In the genomic region with DNA sequence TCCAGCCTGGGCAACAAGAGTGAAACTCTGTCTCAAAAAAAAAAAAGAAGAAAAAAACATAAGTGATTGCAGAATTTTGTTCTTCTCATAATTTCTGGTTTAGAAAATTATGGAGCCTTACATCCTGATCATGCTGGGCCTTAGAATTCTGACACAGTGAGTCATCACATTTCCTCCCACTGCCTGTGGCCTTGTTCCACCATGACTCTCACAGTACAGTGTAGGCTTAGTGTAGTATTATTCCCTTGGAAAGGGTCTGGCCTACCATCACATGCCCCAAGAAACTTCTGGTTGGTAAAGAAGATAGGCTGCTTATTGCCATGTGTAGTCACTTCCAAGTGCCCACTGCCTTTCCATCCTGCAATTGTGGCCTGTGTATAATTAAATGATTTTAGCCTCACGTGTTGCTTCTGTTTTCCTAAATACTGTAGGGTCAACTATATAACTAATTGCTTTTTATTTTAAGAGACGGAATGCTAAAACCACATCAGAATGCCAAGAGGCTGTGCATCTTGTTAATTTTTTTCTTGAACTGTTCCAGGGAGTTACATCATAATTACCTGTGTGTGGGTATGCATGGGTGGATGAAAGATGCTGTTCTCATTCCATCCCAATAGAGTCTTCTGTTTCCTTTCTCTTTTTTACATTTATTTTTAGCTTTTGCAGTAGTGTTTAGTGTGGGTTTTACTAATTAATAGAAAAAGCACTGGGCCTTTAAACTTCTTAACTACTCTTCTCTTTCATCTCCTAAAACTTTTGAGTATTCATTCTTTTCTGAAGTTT, we compare ENCODE assay signal across 9 cellular contexts. TPM values are rescaled to one million over a fixed set of nuclear protein-coding genes. Genes with fewer than 3 reads are reported as not detected.
DNase-seq lines count a peak whose midpoint lies in the region; ATAC-seq and TF ChIP-seq lines count a peak whose summit lies in the region.
"Had no signal": no experiment of that assay in that cellular context is flagged by ENCODE, and none has a peak within 500 bp of the region (broad histone marks: within the 10 kb centered on the region; RNA-seq: fewer than 3 reads in every experiment).

No MANE protein-coding gene starts in this region.

- H3K27me3 ChIP-seq in PC-9 (ENCODE audit: insufficient read depth, low read depth) = no peaks in the 10 kb centered on the region
- H3K27me3 ChIP-seq in colonic mucosa = no peaks in the 10 kb centered on the region
- no peaks in the 10 kb centered on the region for H3K27me3 ChIP-seq in HAP-1 (ENCODE audit: low read depth)

- DNase-seq in H4 (ENCODE audit: low spot score) (peak; percentile 59), PC-9 (peak; percentile 22 to 48), dermis blood vessel endothelial cell (peak; percentile 86), retinal pigment epithelial cell (ENCODE audit: low read depth) (peak; percentile 78), colonic mucosa (no peak), HAP-1 (ENCODE audit: low spot score in 2 of 2) (no peak)
- DNase-seq: NCI-H1436 had no signal

- H3K27ac ChIP-seq in PC-9 (peak overlapping the region; percentile 40), colonic mucosa (no peak overlapping the region)

- H3K4me1 ChIP-seq in PC-9 (replicated peaks; ENCODE audit: insufficient read depth) = peaks cover 12% of the 10 kb centered on the region
- H3K4me1 ChIP-seq in colonic mucosa = no peaks in the 10 kb centered on the region
- H3K4me1 ChIP-seq in HAP-1 = peaks cover 24% of the 10 kb centered on the region

- TF ChIP-seq CTCF in PC-9 (conservative IDR thresholded peaks at IDR 0.05) (no peak), retinal pigment epithelial cell (conservative IDR thresholded peaks at IDR 0.05; ENCODE audit: low read depth, low read length) (no peak), colonic mucosa (IDR thresholded peaks at IDR 0.05) (no peak)

- H4K20me1 ChIP-seq in PC-9 (ENCODE audit: insufficient read depth) = no peaks in the 10 kb centered on the region

- no peak overlapping the region for H3K4me2 ChIP-seq in PC-9

- in situ Hi-C loops in HAP-1 (cut with MboI; ENCODE audit: low sequenced_read_pairs) = no loop called here

- H3K9ac ChIP-seq in colonic mucosa (ENCODE audit: low read depth in 2 of 2, low read length in 2 of 2) = no peak overlapping the region

- POLR2A ChIA-PET in PC-9 (lab: Charles Lee; ENCODE audit: unreplicated experiment) = no interaction called here

- H3K9me3 ChIP-seq in PC-9 (ENCODE audit: insufficient read depth, low read depth) (0 out of 2 replicates have a peak, but pooled peaks cover 3% of the 10 kb centered on the region), colonic mucosa (no peaks in the 10 kb centered on the region), HAP-1 (no peaks in the 10 kb centered on the region)

- H3F3A ChIP-seq in PC-9 (ENCODE audit: insufficient read depth, low read depth) = peaks cover 23% of the 10 kb centered on the region; the same call in 1 of the 2 replicates

- H3K9me2 ChIP-seq in PC-9 (ENCODE audit: insufficient read depth) = no peaks in the 10 kb centered on the region

- intact Hi-C loops in PC-9 (cut with micrococcal nuclease; ENCODE audit: unreplicated experiment) (no loop called here), colonic mucosa (cut with DNase I) (no loop called here)

- peaks cover 47% of the 10 kb centered on the region for H3K36me3 ChIP-seq in PC-9 (ENCODE audit: low read depth)
- H3K36me3 ChIP-seq in colonic mucosa = peaks cover 4% of the 10 kb centered on the region
- H3K36me3 ChIP-seq in HAP-1 (replicated peaks) = peaks cover 56% of the 10 kb centered on the region

- ATAC-seq in HG03097 (IDR thresholded peaks at IDR 0.05; ENCODE audit: low FRiP score, unreplicated experiment) (no peak), GM18517 (IDR thresholded peaks at IDR 0.05; ENCODE audit: unreplicated experiment) (no peak)

- CTCF ChIA-PET in PC-9 (lab: Charles Lee) = no interaction called here

- H3K4me3 ChIP-seq in PC-9 (no peak overlapping the region), retinal pigment epithelial cell (ENCODE audit: low read length) (no peak overlapping the region), colonic mucosa (no peak overlapping the region), HAP-1 (no peak overlapping the region)

- BruUV-seq in PC-9 (replicated peaks; lab: Mats Ljungman, UMichigan) = no TSS peak

- no peak overlapping the region for H2AFZ ChIP-seq in PC-9

- H3K79me2 ChIP-seq in PC-9 (ENCODE audit: low read depth) = no peaks in the 10 kb centered on the region

RNA-seq across cellular contexts. Expression of gene OGFOD1, which starts 25.9 kb away (rescaled TPM):
- 77.7 and 95.5 TPM in 2 replicates for total RNA-seq in H4 (2014; rRNA removed; shearing (Covaris generic))
- total RNA-seq in PC-9 (2021) = 24.8 and 30.0 TPM in 2 replicates
- total RNA-seq in dermis blood vessel endothelial cell = 71.6 and 155 TPM in 2 replicates
- 10 to 100 TPM; 20.3 to 33.0 TPM for total RNA-seq in colonic mucosa

RNA-seq across cellular contexts. Expression of gene NUDT21, which starts 26.2 kb away (rescaled TPM):
- 93.0 and 147 TPM in 2 replicates for total RNA-seq in H4 (2014; rRNA removed; shearing (Covaris generic))
- 139 and 171 TPM in 2 replicates for total RNA-seq in PC-9 (2021)
- 102 and 147 TPM in 2 replicates for total RNA-seq in dermis blood vessel endothelial cell
- total RNA-seq in colonic mucosa = 100 to 1,000 TPM in 1 of 2 donors, 10 to 100 TPM in 1; 92.4 to 135 TPM

RNA-seq across cellular contexts. Expression of gene BBS2, which starts 42.5 kb away (rescaled TPM):
- 46.6 and 52.3 TPM in 2 replicates for total RNA-seq in H4 (2014; rRNA removed; shearing (Covaris generic))
- total RNA-seq in PC-9 (2021) = 56.3 and 77.8 TPM in 2 replicates
- total RNA-seq in dermis blood vessel endothelial cell = 40.6 and 52.2 TPM in 2 replicates
- 10 to 100 TPM; 22.5 to 32.1 TPM for total RNA-seq in colonic mucosa

RNA-seq across cellular contexts. Expression of gene AMFR, which starts 51.9 kb away (rescaled TPM):
- 79.7 and 87.8 TPM in 2 replicates for total RNA-seq in H4 (2014; rRNA removed; shearing (Covaris generic))
- total RNA-seq in PC-9 (2021) (89.4 and 132 TPM in 2 replicates), dermis blood vessel endothelial cell (244 and 318 TPM in 2 replicates), colonic mucosa (10 to 100 TPM; 68.7 to 92.4 TPM)

Comparison
In these comparisons a context has a peak if more than half of its experiments do, and no peak if none do; other contexts are left out.
1. DNase-seq: peak in H4 (single experiment), PC-9 (2 of 2), dermis blood vessel endothelial cell (single experiment) and retinal pigment epithelial cell (single experiment); none in colonic mucosa (single experiment) and HAP-1 (0 of 2).